In genomic region chr1:222914861-222915632, GRCh38 we compare ENCODE assay signal across 17 cellular contexts.
DNase-seq lines count a peak whose midpoint lies in the region; ATAC-seq and TF ChIP-seq lines count a peak whose summit lies in the region.
"Had no signal": no experiment of that assay in that cellular context is flagged by ENCODE, and none has a peak within 500 bp of the region (broad histone marks: within the 10 kb centered on the region; RNA-seq: fewer than 3 reads in every experiment).

No MANE protein-coding gene starts in this region.

- peak; percentile 71 for ATAC-seq in Right ventricle myocardium superior (ENCODE audit: poor library complexity)
- ATAC-seq in GM19395 (IDR thresholded peaks at IDR 0.05; ENCODE audit: unreplicated experiment), result no peak
- no peak for ATAC-seq in GM18519 (IDR thresholded peaks at IDR 0.05; ENCODE audit: low FRiP score, unreplicated experiment)
- ATAC-seq in stimulated activated effector memory CD8-positive, alpha-beta T cell treated with anti-CD3 and anti-CD28 coated beads, Interleukin-12 subunit alpha, Interleukin-12 subunit beta, amount 100 ng/mL, for 72 hours, result no peak
- ATAC-seq in upper lobe of right lung, result no peak

- H3K4me1 Mint-ChIP-seq in stimulated activated effector memory CD8-positive, alpha-beta T cell treated with anti-CD3 and anti-CD28 coated beads, Interleukin-12 subunit alpha, Interleukin-12 subunit beta, amount 100 ng/mL, for 72 hours, result no peaks in the 10 kb centered on the region
- H3K4me1 Mint-ChIP-seq: H9 had no signal

- H3K27me3 ChIP-seq in upper lobe of right lung, result no peaks in the 10 kb centered on the region
- H3K27me3 ChIP-seq: heart right ventricle had no signal

- H3K4me3 Mint-ChIP-seq in stimulated activated effector memory CD8-positive, alpha-beta T cell treated with anti-CD3 and anti-CD28 coated beads, Interleukin-12 subunit alpha, Interleukin-12 subunit beta, amount 100 ng/mL, for 72 hours, result no peak overlapping the region
- H3K4me3 Mint-ChIP-seq: H9, type B pancreatic cell had no signal

- no peaks in the 10 kb centered on the region for H3K36me3 Mint-ChIP-seq in stimulated activated effector memory CD8-positive, alpha-beta T cell treated with anti-CD3 and anti-CD28 coated beads, Interleukin-12 subunit alpha, Interleukin-12 subunit beta, amount 100 ng/mL, for 72 hours

- H3K9me3 Mint-ChIP-seq in stimulated activated effector memory CD8-positive, alpha-beta T cell treated with anti-CD3 and anti-CD28 coated beads, Interleukin-12 subunit alpha, Interleukin-12 subunit beta, amount 100 ng/mL, for 72 hours, result peaks cover 8% of the 10 kb centered on the region

- no peak overlapping the region for H3K27ac Mint-ChIP-seq in stimulated activated effector memory CD8-positive, alpha-beta T cell treated with anti-CD3 and anti-CD28 coated beads, Interleukin-12 subunit alpha, Interleukin-12 subunit beta, amount 100 ng/mL, for 72 hours
- H3K27ac Mint-ChIP-seq: H9, type B pancreatic cell had no signal

- H3K27ac ChIP-seq in upper lobe of right lung, result no peak overlapping the region
- H3K27ac ChIP-seq: heart right ventricle, WERI-Rb-1 had no signal

- DNase-seq in Right ventricle myocardium superior (no peak), cardiac septum (ENCODE audit: low spot score) (no peak), choroid plexus epithelial cell (ENCODE audit: low read depth) (peak; percentile 86), kidney tubule cell (ENCODE audit: low spot score) (peak; percentile 76), upper lobe of right lung (no peak)
- DNase-seq in stimulated activated effector memory CD8-positive, alpha-beta T cell treated with anti-CD3 and anti-CD28 coated beads, Interleukin-12 subunit alpha, Interleukin-12 subunit beta, amount 100 ng/mL, for 72 hours (ENCODE audit: low spot score in 2 of 2), result no peak
- DNase-seq: effector CD4-positive, alpha-beta T cell; H9; heart right ventricle; KBM-7; NCI-H1417; NCI-H2227 treated with DMSO at 0.1 percent for 48 hours; stimulated activated CD4-positive, alpha-beta T cell treated with anti-CD3 and anti-CD28 coated beads, Interleukin-2, amount 100 ng/mL, for 48 hours; WERI-Rb-1 had no signal

- no peaks in the 10 kb centered on the region for H3K36me3 ChIP-seq in upper lobe of right lung
- H3K36me3 ChIP-seq: heart right ventricle, WERI-Rb-1 had no signal

- peak; percentile 15 for TF ChIP-seq CTCF in choroid plexus epithelial cell (conservative IDR thresholded peaks at IDR 0.05; ENCODE audit: low read depth, low read length)
- no peak for TF ChIP-seq CTCF in upper lobe of right lung (IDR thresholded peaks at IDR 0.05)

- peaks cover 8% of the 10 kb centered on the region for H3K9me3 ChIP-seq in upper lobe of right lung

- intact Hi-C loops in Right ventricle myocardium superior (cut with DNase I), result no loop called here
- intact Hi-C loops in cardiac septum (cut with DNase I), result no loop called here
- intact Hi-C loops in upper lobe of right lung (cut with DNase I), result no loop called here

- H3K4me3 ChIP-seq in choroid plexus epithelial cell (ENCODE audit: low read depth, low read length) (no peak overlapping the region), upper lobe of right lung (no peak overlapping the region)
- H3K4me3 ChIP-seq: heart right ventricle had no signal

- H3K4me1 ChIP-seq in upper lobe of right lung, result peaks cover 9% of the 10 kb centered on the region

Comparison
In these comparisons a context has a peak if more than half of its experiments do, and no peak if none do; other contexts are left out.
1. DNase-seq: peak in choroid plexus epithelial cell (single experiment) and kidney tubule cell (single experiment); none in Right ventricle myocardium superior (single experiment), cardiac septum (single experiment), stimulated activated effector memory CD8-positive, alpha-beta T cell treated with anti-CD3 and anti-CD28 coated beads, Interleukin-12 subunit alpha, Interleukin-12 subunit beta, amount 100 ng/mL, for 72 hours (0 of 2) and upper lobe of right lung (single experiment).